ENCODE assay signal across 12 cellular contexts in the genomic region with DNA sequence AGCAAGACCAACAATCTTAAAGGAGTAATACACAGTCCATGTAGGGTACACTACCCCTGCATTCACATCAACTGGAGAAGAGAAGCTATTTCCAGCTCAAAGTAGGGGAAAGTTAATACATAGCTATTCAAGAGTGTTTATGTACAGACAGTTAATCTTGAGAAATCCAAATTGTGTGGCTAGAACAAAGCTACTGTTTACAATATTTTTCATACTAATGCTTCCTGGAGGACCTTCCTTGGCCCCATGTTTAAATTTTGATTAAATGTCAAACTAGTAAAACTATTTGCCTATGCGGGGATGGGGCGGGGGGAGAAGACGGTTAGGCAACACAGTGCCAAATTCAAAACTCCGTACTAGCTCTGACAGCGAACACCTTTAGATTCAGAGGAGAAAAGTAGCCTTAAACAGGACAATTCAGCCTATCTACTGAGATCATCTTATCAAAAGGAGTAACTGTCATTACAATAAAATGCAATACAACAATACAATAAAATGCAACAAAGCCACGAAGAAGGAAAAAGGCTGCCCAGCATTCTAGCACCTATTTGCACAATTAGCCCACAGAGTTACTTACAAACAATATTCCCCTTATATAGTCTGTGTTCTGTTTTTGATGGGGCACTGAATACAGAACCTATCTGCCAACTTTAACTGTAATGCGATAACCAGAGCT. TPM values are rescaled to one million over a fixed set of nuclear protein-coding genes. Genes with fewer than 3 reads are reported as not detected.
DNase-seq lines count a peak whose midpoint lies in the region; ATAC-seq and TF ChIP-seq lines count a peak whose summit lies in the region.
"Had no signal": no experiment of that assay in that cellular context is flagged by ENCODE, and none has a peak within 500 bp of the region (broad histone marks: within the 10 kb centered on the region; RNA-seq: fewer than 3 reads in every experiment).

No MANE protein-coding gene starts in this region.

- no peaks in the 10 kb centered on the region for H3K27me3 Mint-ChIP-seq in stimulated activated naive CD8-positive, alpha-beta T cell treated with anti-CD3 and anti-CD28 coated beads, Interleukin-15, Interleukin-2, amounts not matched to agents 100 ng/mL and 50 ng/mL, for 24 hours
- peaks cover 0 to 3% (median 0%) of the 10 kb centered on the region in 3 donors for H3K27me3 Mint-ChIP-seq in CD14-positive monocyte (ENCODE audit: low read depth in 3 of 3)

- DNase-seq in stimulated activated naive CD8-positive, alpha-beta T cell treated with anti-CD3 and anti-CD28 coated beads, Interleukin-15, Interleukin-2, amounts not matched to agents 100 U/mL and 50 U/mL, for 24 hours, result no peak
- no peak for DNase-seq in body of pancreas
- no peak for DNase-seq in CD14-positive monocyte (ENCODE audit: low spot score)
- DNase-seq in NCI-H69 (lab: John Stamatoyannopoulos, UW), result no peak
- DNase-seq: cortex of kidney; SJCRH30; stimulated activated CD4-positive, alpha-beta T cell treated with anti-CD3 and anti-CD28 coated beads, Interleukin-4, amount 100 ng/mL, for 4 hours had no signal

- H3K4me3 ChIP-seq in body of pancreas (no peak overlapping the region), muscle layer of colon (ENCODE audit: low read depth in 1 of 2, low read length in 2 of 2) (peak overlapping the region in 1 of 2 donors; percentile 4)
- H3K4me3 ChIP-seq: SJCRH30 had no signal

- H3K9me3 ChIP-seq in body of pancreas (no peaks in the 10 kb centered on the region), muscle layer of colon (ENCODE audit: low read length) (no peaks in the 10 kb centered on the region)

- no peak for TF ChIP-seq CTCF in body of pancreas (IDR thresholded peaks at IDR 0.05)
- no peak for TF ChIP-seq CTCF in CD14-positive monocyte (IDR thresholded peaks at IDR 0.05)

- no peak for ATAC-seq in stimulated activated naive CD8-positive, alpha-beta T cell treated with anti-CD3 and anti-CD28 coated beads, Interleukin-15, Interleukin-2, amounts not matched to agents 100 U/mL and 50 U/mL, for 24 hours
- ATAC-seq in body of pancreas (peak; percentile 47), GM18867 (IDR thresholded peaks at IDR 0.05; ENCODE audit: unreplicated experiment) (no peak), GM21737 (IDR thresholded peaks at IDR 0.05; ENCODE audit: unreplicated experiment) (no peak)

- peaks cover 86% of the 10 kb centered on the region for H3K4me1 ChIP-seq in body of pancreas
- H3K4me1 ChIP-seq in muscle layer of colon (ENCODE audit: insufficient read depth, low read length), result peaks cover 57% of the 10 kb centered on the region

- peaks cover 3% of the 10 kb centered on the region for H3K36me3 Mint-ChIP-seq in stimulated activated naive CD8-positive, alpha-beta T cell treated with anti-CD3 and anti-CD28 coated beads, Interleukin-15, Interleukin-2, amounts not matched to agents 100 ng/mL and 50 ng/mL, for 24 hours (ENCODE audit: low read depth)
- H3K36me3 Mint-ChIP-seq in CD14-positive monocyte, result no peaks in the 10 kb centered on the region

- H3K4me3 Mint-ChIP-seq in stimulated activated naive CD8-positive, alpha-beta T cell treated with anti-CD3 and anti-CD28 coated beads, Interleukin-15, Interleukin-2, amounts not matched to agents 100 ng/mL and 50 ng/mL, for 24 hours, result no peak overlapping the region
- H3K4me3 Mint-ChIP-seq in CD14-positive monocyte, result no peak overlapping the region
- H3K4me3 Mint-ChIP-seq: neural crest cell had no signal

- H3K27ac ChIP-seq in body of pancreas (peak overlapping the region in 2 of 4 donors; percentile 22 to 48), muscle layer of colon (ENCODE audit: low read depth, low read length) (peak overlapping the region; percentile 46)
- H3K27ac ChIP-seq: SJCRH30 had no signal

- peak overlapping the region; percentile 92 for H3K27ac Mint-ChIP-seq in stimulated activated naive CD8-positive, alpha-beta T cell treated with anti-CD3 and anti-CD28 coated beads, Interleukin-15, Interleukin-2, amounts not matched to agents 100 ng/mL and 50 ng/mL, for 24 hours
- peak overlapping the region in 2 of 7 donors; percentile 6 to 44 for H3K27ac Mint-ChIP-seq in CD14-positive monocyte

- 20 to 21% methylated on average over 7 of the region's 7 CpGs for WGBS in body of pancreas, 2 donors

- H3K9me3 Mint-ChIP-seq in stimulated activated naive CD8-positive, alpha-beta T cell treated with anti-CD3 and anti-CD28 coated beads, Interleukin-15, Interleukin-2, amounts not matched to agents 100 ng/mL and 50 ng/mL, for 24 hours, result no peaks in the 10 kb centered on the region
- H3K9me3 Mint-ChIP-seq in CD14-positive monocyte, result no peaks in the 10 kb centered on the region

- H3K4me1 Mint-ChIP-seq in stimulated activated naive CD8-positive, alpha-beta T cell treated with anti-CD3 and anti-CD28 coated beads, Interleukin-15, Interleukin-2, amounts not matched to agents 100 ng/mL and 50 ng/mL, for 24 hours (ENCODE audit: low read depth), result peaks cover 94% of the 10 kb centered on the region
- H3K4me1 Mint-ChIP-seq in CD14-positive monocyte, result peaks cover 73% of the 10 kb centered on the region

- no peaks in the 10 kb centered on the region for H3K27me3 ChIP-seq in body of pancreas
- H3K27me3 ChIP-seq in muscle layer of colon (ENCODE audit: control insufficient read depth in 1 of 2, insufficient read depth in 2 of 2, low read length in 2 of 2), result no peaks in the 10 kb centered on the region
- H3K27me3 ChIP-seq: SJCRH30 had no signal

- TF ChIP-seq POLR2A in body of pancreas (IDR thresholded peaks at IDR 0.05), result no peak

- H3K9ac ChIP-seq in muscle layer of colon (ENCODE audit: low read length), result no peak overlapping the region

- intact Hi-C loops in body of pancreas (cut with DNase I) (no loop called here), CD14-positive monocyte (cut with micrococcal nuclease) (no loop called here)

- H3K36me3 ChIP-seq in body of pancreas (replicated peaks in 1 of 2; ENCODE audit: insufficient read depth in 1 of 2, low read depth in 2 of 2) (no peaks in the 10 kb centered on the region), muscle layer of colon (ENCODE audit: insufficient read depth, low read length) (no peaks in the 10 kb centered on the region)

RNA-seq across cellular contexts. Expression of a gene that starts 29.1 kb away (rescaled TPM):
- total RNA-seq in body of pancreas, result 10 to 100 TPM; 15.3 to 33.6 TPM
- polyA plus RNA-seq in CD14-positive monocyte, result 1 to 10 TPM; 3.7 to 4.2 TPM
